ENCODE assay signal across 1 cellular context in the genomic region with DNA sequence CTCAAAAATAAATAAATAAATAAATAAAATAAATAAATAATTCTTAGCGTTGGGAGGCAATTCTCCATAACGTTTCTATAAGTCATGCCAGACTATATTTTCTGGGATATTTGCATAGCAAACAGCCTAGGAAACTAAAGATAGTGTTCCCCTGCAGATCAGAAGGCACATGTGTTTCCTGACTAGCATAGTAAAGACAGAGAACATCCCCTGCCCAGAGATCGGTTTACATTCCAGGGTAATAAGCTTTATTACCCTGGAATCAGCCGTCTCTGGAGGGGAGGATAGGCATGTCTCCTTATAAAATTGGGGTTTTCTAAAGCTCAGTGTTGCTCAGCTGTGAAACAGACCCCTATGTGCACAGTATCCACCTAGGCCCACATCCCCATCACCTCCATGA.
TF ChIP-seq lines count a peak whose summit lies in the region.

No MANE protein-coding gene starts in this region.

TF ChIP-seq in H1, 55 proteins besides CTCF, POLR2A, EP300 and RAD21 (continued from another document):
- no peak for TF ChIP-seq JUN (IDR thresholded peaks at IDR 0.05; ENCODE audit: low read depth, low read length)
- TF ChIP-seq RFX5 (IDR thresholded peaks at IDR 0.05; ENCODE audit: borderline replicate concordance, low read depth, low read length), result no peak
- no peak for TF ChIP-seq SIN3A (conservative IDR thresholded peaks at IDR 0.05 in 1 of 2, IDR thresholded peaks at IDR 0.05 in 1 of 2; ENCODE audit: low read depth in 1 of 2, low read length in 2 of 2)
- TF ChIP-seq, protein P1, sequence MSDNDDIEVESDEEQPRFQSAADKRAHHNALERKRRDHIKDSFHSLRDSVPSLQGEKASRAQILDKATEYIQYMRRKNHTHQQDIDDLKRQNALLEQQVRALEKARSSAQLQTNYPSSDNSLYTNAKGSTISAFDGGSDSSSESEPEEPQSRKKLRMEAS (IDR thresholded peaks at IDR 0.05), result no peak
- no peak for TF ChIP-seq HDAC6 (IDR thresholded peaks at IDR 0.05; ENCODE audit: low read depth, low read length)
- TF ChIP-seq KDM5A (IDR thresholded peaks at IDR 0.05; ENCODE audit: low read length), result no peak
